Comparison of ENCODE assay signal across 20 cellular contexts in genomic region chr4:169160825-169161224, GRCh38.
DNase-seq lines count a peak whose midpoint lies in the region; ATAC-seq and TF ChIP-seq lines count a peak whose summit lies in the region.
"Had no signal": no experiment of that assay in that cellular context is flagged by ENCODE, and none has a peak within 500 bp of the region (broad histone marks: within the 10 kb centered on the region; RNA-seq: fewer than 3 reads in every experiment).

No MANE protein-coding gene starts in this region.

- intact Hi-C loops in mammary epithelial cell (cut with micrococcal nuclease): no loop called here
- intact Hi-C loops in MCF 10A (cut with micrococcal nuclease): no loop called here
- intact Hi-C loops in testis (cut with DNase I; ENCODE audit: low total_unique reads): no loop called here

- ATAC-seq in HG03175 (IDR thresholded peaks at IDR 0.05; ENCODE audit: unreplicated experiment): no peak
- no peak for ATAC-seq in stimulated activated naive CD8-positive, alpha-beta T cell treated with anti-CD3 and anti-CD28 coated beads, Interleukin-15, Interleukin-2, amounts not matched to agents 100 U/mL and 50 U/mL, for 24 hours
- ATAC-seq: activated T-cell treated with anti-CD3 and anti-CD28 coated beads, Interleukin-2, amount 50 U/mL, for 4 hours; T-helper 17 cell had no signal

- H2AK5ac ChIP-seq in mesenchymal stem cell (ENCODE audit: low read length, severe bottlenecking): peak overlapping the region; percentile 17

- in situ Hi-C loops in mammary epithelial cell (cut with MboI; ENCODE audit: low sequenced_read_pairs in 2 of 2): loop anchor here in 1 of 2 donors (25.0 kb wide), 1 partner anchor 101 kb away; the partner anchor contains the start of gene SH3RF1

- H4K91ac ChIP-seq in mesenchymal stem cell (ENCODE audit: low read length): no peak overlapping the region

- H3K36me3 Mint-ChIP-seq in MCF 10A (ENCODE audit: insufficient read depth, unreplicated experiment): no peaks in the 10 kb centered on the region
- H3K36me3 Mint-ChIP-seq: naive B cell had no signal

- peaks cover 81% of the 10 kb centered on the region for H3K79me2 ChIP-seq in mammary epithelial cell (ENCODE audit: insufficient read depth, low read length)

- peaks cover 5% of the 10 kb centered on the region for H3K36me3 ChIP-seq in mammary epithelial cell (ENCODE audit: insufficient read depth, low read length)
- peaks cover 0 to 10% of the 10 kb centered on the region in 2 experiments for H3K36me3 ChIP-seq in mesenchymal stem cell (ENCODE audit: control insufficient read depth in 1 of 2, insufficient read depth in 2 of 2, low read depth in 1 of 2, low read length in 2 of 2)
- H3K36me3 ChIP-seq in testis (ENCODE audit: low read depth, missing control alignments): no peaks in the 10 kb centered on the region

- H3K9me3 ChIP-seq in mammary epithelial cell (replicated peaks; ENCODE audit: insufficient read depth, low read length) (no peaks in the 10 kb centered on the region), mesenchymal stem cell (ENCODE audit: control insufficient read depth, low read length) (no peaks in the 10 kb centered on the region), testis (no peaks in the 10 kb centered on the region)
- H3K9me3 ChIP-seq: stomach had no signal

- H3K27me3 Mint-ChIP-seq in MCF 10A (ENCODE audit: insufficient read depth, unreplicated experiment): no peaks in the 10 kb centered on the region
- H3K27me3 Mint-ChIP-seq: naive B cell had no signal

- no peaks in the 10 kb centered on the region for H3K9me3 Mint-ChIP-seq in MCF 10A (ENCODE audit: unreplicated experiment)
- H3K9me3 Mint-ChIP-seq: activated T-cell treated with anti-CD3 and anti-CD28 coated beads, Interleukin-2, amount 50 U/mL, for 4 hours; naive B cell had no signal

- H4K8ac ChIP-seq in mesenchymal stem cell (ENCODE audit: low read length): no peak overlapping the region

- no peak for TF ChIP-seq POLR2A in testis (IDR thresholded peaks at IDR 0.05)

- BruUV-seq in mammary epithelial cell (replicated peaks; lab: Mats Ljungman, UMichigan) (no TSS peak), MCF 10A (replicated peaks; lab: Mats Ljungman, UMichigan) (no TSS peak)

- no peaks in the 10 kb centered on the region for H4K20me1 ChIP-seq in mammary epithelial cell (ENCODE audit: insufficient read depth, low read length)

- no peak overlapping the region for H3K14ac ChIP-seq in mesenchymal stem cell (ENCODE audit: low read length in 2 of 2)

- TF ChIP-seq CTCF in mammary epithelial cell (conservative IDR thresholded peaks at IDR 0.05 in 1 of 2, IDR thresholded peaks at IDR 0.05 in 1 of 2; ENCODE audit: extremely low read depth in 1 of 2, insufficient read depth in 1 of 2, low read depth in 1 of 2, low read length in 2 of 2): no peak
- no peak for TF ChIP-seq CTCF in MCF 10A (IDR thresholded peaks at IDR 0.05; ENCODE audit: unreplicated experiment)
- no peak for TF ChIP-seq CTCF in choroid plexus epithelial cell (conservative IDR thresholded peaks at IDR 0.05; ENCODE audit: low read depth, low read length)
- TF ChIP-seq CTCF in testis (IDR thresholded peaks at IDR 0.05): no peak

- H3K9ac ChIP-seq in mammary epithelial cell (ENCODE audit: insufficient read depth, low read length) (no peak overlapping the region), mesenchymal stem cell (ENCODE audit: low read length) (peak overlapping the region; percentile 47)

- POLR2A ChIA-PET in MCF 10A (lab: Yijun Ruan, JAX): interaction anchor here (1.4 kb wide), 1 partner anchor 12 kb away, joined by 4 read pairs; no protein-coding TSS in a partner anchor

- WGBS in mammary epithelial cell (ENCODE audit: low coverage, missing lambda C conversion rate): 21% methylated on average over 3 of the region's 3 CpGs
- 67% methylated on average over 3 of the region's 3 CpGs for WGBS in mesenchymal stem cell
- WGBS in testis, 2 donors: 23 to 45% methylated on average over 3 of the region's 3 CpGs

- H3K4me3 ChIP-seq in mammary epithelial cell (replicated peaks in 1 of 3; ENCODE audit: insufficient read depth in 1 of 3, low read depth in 2 of 3, low read length in 3 of 3) (no peak overlapping the region), choroid plexus epithelial cell (ENCODE audit: low read depth, low read length) (no peak overlapping the region), mesenchymal stem cell (ENCODE audit: insufficient read depth in 1 of 2, low read depth in 1 of 2, low read length in 2 of 2) (peak overlapping the region in 1 of 2 experiments; percentile 45), testis (no peak overlapping the region)
- H3K4me3 ChIP-seq: PC-9, skin epidermis, stomach had no signal

- peaks cover 15% of the 10 kb centered on the region for H3K4me1 Mint-ChIP-seq in MCF 10A (ENCODE audit: insufficient read depth, unreplicated experiment)
- H3K4me1 Mint-ChIP-seq: naive B cell, T-helper 17 cell had no signal

- no peak overlapping the region for H3K4me3 Mint-ChIP-seq in MCF 10A (ENCODE audit: unreplicated experiment)
- H3K4me3 Mint-ChIP-seq: activated T-cell treated with anti-CD3 and anti-CD28 coated beads, Interleukin-2, amount 50 U/mL, for 4 hours; naive B cell; T-helper 17 cell had no signal

- H2AFZ ChIP-seq in mammary epithelial cell (ENCODE audit: low read depth, low read length): no peak overlapping the region
- no peak overlapping the region for H2AFZ ChIP-seq in mesenchymal stem cell (ENCODE audit: low read depth, low read length)
- H2AFZ ChIP-seq: PC-9 had no signal

- H3K27ac Mint-ChIP-seq in MCF 10A (ENCODE audit: low read depth, unreplicated experiment): no peak overlapping the region
- H3K27ac Mint-ChIP-seq: naive B cell, T-helper 17 cell had no signal

- H3K4me1 ChIP-seq in mammary epithelial cell (ENCODE audit: insufficient read depth, low read length) (peaks cover 26% of the 10 kb centered on the region), mesenchymal stem cell (ENCODE audit: control insufficient read depth, insufficient read depth, low read depth, low read length) (peaks cover 9% of the 10 kb centered on the region), testis (no peaks in the 10 kb centered on the region)

- H3K27ac ChIP-seq in mammary epithelial cell (ENCODE audit: insufficient read depth, low read depth, low read length): peak overlapping the region; percentile 4
- H3K27ac ChIP-seq in mesenchymal stem cell (ENCODE audit: low read length, poor library complexity, severe bottlenecking): peak overlapping the region; percentile 90
- H3K27ac ChIP-seq in testis: no peak overlapping the region
- H3K27ac ChIP-seq: PC-9, stomach had no signal

- H3K23ac ChIP-seq in mesenchymal stem cell (ENCODE audit: low read length in 2 of 2): no peak overlapping the region

- no peak overlapping the region for H2BK15ac ChIP-seq in mesenchymal stem cell (ENCODE audit: low read depth, poor library complexity, severe bottlenecking)

- no peak overlapping the region for H3K18ac ChIP-seq in mesenchymal stem cell (ENCODE audit: low read depth in 1 of 2, low read length in 2 of 2)

- no peak overlapping the region for H2BK120ac ChIP-seq in mesenchymal stem cell (ENCODE audit: low read depth, low read length)

- DNase-seq in mammary epithelial cell (no peak), MCF 10A (ENCODE audit: unreplicated experiment) (no peak), choroid plexus epithelial cell (ENCODE audit: low read depth) (peak; percentile 63), mesenchymal stem cell (peak; percentile 24), testis (peak; percentile 43), mucosa of gallbladder (ENCODE audit: low spot score) (no peak)
- DNase-seq in stimulated activated naive CD8-positive, alpha-beta T cell treated with anti-CD3 and anti-CD28 coated beads, Interleukin-15, Interleukin-2, amounts not matched to agents 100 U/mL and 50 U/mL, for 24 hours: no peak
- DNase-seq: 8988T; activated CD4-positive, alpha-beta T cell treated with anti-CD3 and anti-CD28 coated beads for 48 hours; activated T-cell treated with anti-CD3 and anti-CD28 coated beads, Interleukin-2, amount 50 U/mL, for 4 hours; GDM1; GOT3; naive B cell; NCI-H146; NCI-H510A treated with DMSO at 0.1 percent for 48 hours; PC-9; stomach; T-helper 17 cell had no signal

- H3K27me3 ChIP-seq in mammary epithelial cell (ENCODE audit: insufficient read depth, low read length) (no peaks in the 10 kb centered on the region), mesenchymal stem cell (ENCODE audit: control insufficient read depth in 1 of 2, insufficient read depth in 1 of 2, low read length in 2 of 2) (no peaks in the 10 kb centered on the region), testis (no peaks in the 10 kb centered on the region)
- H3K27me3 ChIP-seq: stomach had no signal

- dilution Hi-C loops in mammary epithelial cell (cut with HindIII; ENCODE audit: low sequenced_read_pairs): no loop called here

- peak overlapping the region in 1 of 2 experiments; percentile 72 for H2BK12ac ChIP-seq in mesenchymal stem cell (ENCODE audit: low read length in 2 of 2)

- CTCF ChIA-PET in mammary epithelial cell (lab: Charles Lee; ENCODE audit: low non-redundant PET) (no interaction called here), MCF 10A (lab: Yijun Ruan, JAX) (no interaction called here)

- no peak overlapping the region for H3K4ac ChIP-seq in mesenchymal stem cell (ENCODE audit: low read depth in 1 of 2, low read length in 2 of 2)

- H2BK5ac ChIP-seq in mesenchymal stem cell (ENCODE audit: low read depth, low read length, poor library complexity, severe bottlenecking): peak overlapping the region; percentile 71

- H3K79me1 ChIP-seq in mesenchymal stem cell (replicated peaks; ENCODE audit: low read length, poor library complexity, severe bottlenecking): peaks cover 11% of the 10 kb centered on the region

- H3K4me2 ChIP-seq in mammary epithelial cell (ENCODE audit: insufficient read depth, low read depth, low read length): peak overlapping the region; percentile 63
- H3K4me2 ChIP-seq in mesenchymal stem cell (ENCODE audit: low read length, poor library complexity, severe bottlenecking): no peak overlapping the region
- H3K4me2 ChIP-seq: PC-9 had no signal

Comparison
In these comparisons a context has a peak if more than half of its experiments do, and no peak if none do; other contexts are left out.
1. DNase-seq: peak in choroid plexus epithelial cell (single experiment), mesenchymal stem cell (single experiment) and testis (single experiment); none in mammary epithelial cell (single experiment), MCF 10A (single experiment), stimulated activated naive CD8-positive, alpha-beta T cell treated with anti-CD3 and anti-CD28 coated beads, Interleukin-15, Interleukin-2, amounts not matched to agents 100 U/mL and 50 U/mL, for 24 hours (single experiment) and mucosa of gallbladder (single experiment).
2. H3K27ac ChIP-seq: peak in mammary epithelial cell (single experiment) and mesenchymal stem cell (single experiment); none in testis (0 of 2).